ENCODE assay signal across 15 cellular contexts in genomic region chr6:130405549-130405948, GRCh38. TPM values are rescaled to one million over a fixed set of nuclear protein-coding genes. Genes with fewer than 3 reads are reported as not detected.
DNase-seq lines count a peak whose midpoint lies in the region; ATAC-seq, FAIRE-seq and TF ChIP-seq lines count a peak whose summit lies in the region.
"Had no signal": no experiment of that assay in that cellular context is flagged by ENCODE, and none has a peak within 500 bp of the region (broad histone marks: within the 10 kb centered on the region; RNA-seq: fewer than 3 reads in every experiment).

No MANE protein-coding gene starts in this region.

- no peaks in the 10 kb centered on the region for H3K9me1 ChIP-seq in keratinocyte (ENCODE audit: control insufficient read depth, extremely low read depth, insufficient read depth, low read length)

- no peak overlapping the region for H2AFZ ChIP-seq in DND-41 (ENCODE audit: low read depth, low read length)
- no peak overlapping the region for H2AFZ ChIP-seq in SK-N-SH (ENCODE audit: low read depth)
- H2AFZ ChIP-seq in keratinocyte (ENCODE audit: control insufficient read depth, low read length): no peak overlapping the region

- no peaks in the 10 kb centered on the region; the same call in none of the 2 replicates for H3K27me3 Mint-ChIP-seq in HFFc6 (ENCODE audit: insufficient read depth)
- H3K27me3 Mint-ChIP-seq in stimulated activated memory B cell treated with anti-CD40 and anti-IgM and Interleukin-4, amounts not matched to agents 10 μg/mL and 1 μg/mL and 100 μg/mL, for 72 hours: peaks cover 19% of the 10 kb centered on the region

- ATAC-seq in DND-41 (ENCODE audit: insufficient read depth, low read depth): peak; percentile 47; the same call in 1 of the 3 replicates
- no peak for ATAC-seq in stimulated activated memory B cell treated with anti-CD40 and anti-IgM and Interleukin-4, amounts not matched to agents 10 μg/mL and 1 μg/mL and 100 μg/mL, for 72 hours
- ATAC-seq: HepG2 had no signal

- H3K4me2 ChIP-seq in DND-41 (ENCODE audit: insufficient read depth, low read length) (no peak overlapping the region), SK-N-SH (peak overlapping the region; percentile 59), keratinocyte (ENCODE audit: control insufficient read depth, extremely low read depth, insufficient read depth, low read depth, low read length) (no peak overlapping the region)
- H3K4me2 ChIP-seq: BLaER1 had no signal

- H3K9me3 Mint-ChIP-seq in HFFc6: no peaks in the 10 kb centered on the region
- H3K9me3 Mint-ChIP-seq in stimulated activated memory B cell treated with anti-CD40 and anti-IgM and Interleukin-4, amounts not matched to agents 10 μg/mL and 1 μg/mL and 100 μg/mL, for 72 hours: no peaks in the 10 kb centered on the region

- H3K27me3 ChIP-seq in DND-41 (ENCODE audit: insufficient read depth, low read length, poor library complexity): no peaks in the 10 kb centered on the region
- no peaks in the 10 kb centered on the region for H3K27me3 ChIP-seq in SK-N-SH (ENCODE audit: insufficient read depth)
- no peaks in the 10 kb centered on the region for H3K27me3 ChIP-seq in keratinocyte (ENCODE audit: control insufficient read depth, extremely low read depth, insufficient read depth, low read length)
- H3K27me3 ChIP-seq in effector memory CD4-positive, alpha-beta T cell (replicated peaks; ENCODE audit: control insufficient read depth, insufficient read depth, low read length, poor library complexity, severe bottlenecking): no peaks in the 10 kb centered on the region
- H3K27me3 ChIP-seq: BLaER1 had no signal

- 23% methylated on average over 2 of the region's 2 CpGs for WGBS in SK-N-SH (ENCODE audit: low lambda C conversion rate)

- H3K4me3 Mint-ChIP-seq in HFFc6: peak overlapping the region; percentile 25
- no peak overlapping the region for H3K4me3 Mint-ChIP-seq in stimulated activated memory B cell treated with anti-CD40 and anti-IgM and Interleukin-4, amounts not matched to agents 10 μg/mL and 1 μg/mL and 100 μg/mL, for 72 hours

- POLR2A ChIA-PET in SK-N-SH (lab: Yijun Ruan, JAX): no interaction called here

- H3K36me3 Mint-ChIP-seq in HFFc6 (ENCODE audit: low read depth): peaks cover 60% of the 10 kb centered on the region
- H3K36me3 Mint-ChIP-seq in stimulated activated memory B cell treated with anti-CD40 and anti-IgM and Interleukin-4, amounts not matched to agents 10 μg/mL and 1 μg/mL and 100 μg/mL, for 72 hours: no peaks in the 10 kb centered on the region

- H3K9me2 ChIP-seq in SK-N-SH: no peaks in the 10 kb centered on the region

- H3K9me3 ChIP-seq in DND-41 (ENCODE audit: insufficient read depth, low read length, severe bottlenecking) (no peaks in the 10 kb centered on the region), SK-N-SH (no peaks in the 10 kb centered on the region), keratinocyte (ENCODE audit: control insufficient read depth, low read depth, low read length) (no peaks in the 10 kb centered on the region)
- no peaks in the 10 kb centered on the region for H3K9me3 ChIP-seq in effector memory CD4-positive, alpha-beta T cell (ENCODE audit: control insufficient read depth, low read length)
- H3K9me3 ChIP-seq: BLaER1 had no signal

- peaks cover 96% of the 10 kb centered on the region for H3K4me1 Mint-ChIP-seq in HFFc6 (ENCODE audit: low read depth)
- no peaks in the 10 kb centered on the region for H3K4me1 Mint-ChIP-seq in stimulated activated memory B cell treated with anti-CD40 and anti-IgM and Interleukin-4, amounts not matched to agents 10 μg/mL and 1 μg/mL and 100 μg/mL, for 72 hours

- TF ChIP-seq CTCF in DND-41 (IDR thresholded peaks at IDR 0.05; ENCODE audit: borderline replicate concordance, extremely low read depth, low read length, poor library complexity, severe bottlenecking): no peak
- no peak for TF ChIP-seq CTCF in HFFc6 (IDR thresholded peaks at IDR 0.05)
- TF ChIP-seq CTCF in SK-N-SH (IDR thresholded peaks at IDR 0.05): no peak
- no peak for TF ChIP-seq CTCF in keratinocyte (optimal IDR thresholded peaks at IDR 0.05 in 1 of 3, IDR thresholded peaks at IDR 0.05 in 1 of 3, conservative IDR thresholded peaks at IDR 0.05 in 1 of 3; ENCODE audit: extremely low read depth in 1 of 3, insufficient read depth in 2 of 3, low read length in 3 of 3)

- H3K4me1 ChIP-seq in DND-41 (ENCODE audit: insufficient read depth, low read length): no peaks in the 10 kb centered on the region; the same call in 1 of the 2 replicates
- H3K4me1 ChIP-seq in SK-N-SH (ENCODE audit: control insufficient read depth in 1 of 2, insufficient read depth in 2 of 2, low read depth in 1 of 2, low read length in 1 of 2): peaks cover 0 to 28% of the 10 kb centered on the region in 2 experiments; a peak in 1 of 4 replicates
- H3K4me1 ChIP-seq in keratinocyte (ENCODE audit: control insufficient read depth, extremely low read depth, insufficient read depth, low read length): peaks cover 3% of the 10 kb centered on the region
- H3K4me1 ChIP-seq in effector memory CD4-positive, alpha-beta T cell (ENCODE audit: control insufficient read depth, insufficient read depth, low read length, poor library complexity, severe bottlenecking): no peaks in the 10 kb centered on the region
- H3K4me1 ChIP-seq: BLaER1 had no signal

- DNase-seq in DND-41: no peak
- DNase-seq in HFFc6: no peak
- no peak for DNase-seq in SK-N-SH
- DNase-seq in keratinocyte (ENCODE audit: low read depth, low spot score): no peak
- DNase-seq in NCI-H2171 treated with DMSO at 0.1 percent for 48 hours (lab: John Stamatoyannopoulos, UW): no peak
- DNase-seq in effector memory CD4-positive, alpha-beta T cell: no peak
- no peak for DNase-seq in activated CD4-positive, alpha-beta T cell treated with anti-CD3 and anti-CD28 coated beads for 48 hours
- DNase-seq: DMS53, H7 had no signal

- H3K36me3 ChIP-seq in DND-41 (ENCODE audit: insufficient read depth, low read length) (no peaks in the 10 kb centered on the region), SK-N-SH (replicated peaks in 1 of 2; ENCODE audit: control insufficient read depth in 1 of 2, insufficient read depth in 2 of 2, low read length in 1 of 2) (peaks cover 0 to 25% of the 10 kb centered on the region in 2 experiments), keratinocyte (ENCODE audit: control insufficient read depth in 2 of 2, extremely low read depth in 1 of 2, insufficient read depth in 2 of 2, low read length in 2 of 2) (peaks cover 1 to 4% of the 10 kb centered on the region in 2 experiments)
- no peaks in the 10 kb centered on the region for H3K36me3 ChIP-seq in effector memory CD4-positive, alpha-beta T cell (ENCODE audit: control insufficient read depth, insufficient read depth, low read length)
- H3K36me3 ChIP-seq: BLaER1 had no signal

- dilution Hi-C loops in keratinocyte (cut with MboI; ENCODE audit: extremely low pct_ligation_motif_present, low sequenced_read_pairs): no loop called here

- H3K9ac ChIP-seq in DND-41 (ENCODE audit: low read depth, low read length) (no peak overlapping the region), SK-N-SH (0 out of 2 replicates have a peak overlapping the region, but pooled peaks have one; percentile 4), keratinocyte (ENCODE audit: control insufficient read depth, extremely low read depth, insufficient read depth, low read length) (no peak overlapping the region)
- H3K9ac ChIP-seq: BLaER1 had no signal

- no peak for TF ChIP-seq EP300 in SK-N-SH (IDR thresholded peaks at IDR 0.05; ENCODE audit: borderline replicate concordance in 1 of 2, low read depth in 1 of 2, low read length in 1 of 2)

- H3K4me3 ChIP-seq in DND-41 (ENCODE audit: low read depth in 1 of 2, low read length in 2 of 2): no peak overlapping the region
- H3K4me3 ChIP-seq in SK-N-SH (ENCODE audit: low read depth in 2 of 2, low read length in 1 of 2): peak overlapping the region in 1 of 2 experiments; percentile 18; a peak in 1 of 4 replicates
- H3K4me3 ChIP-seq in keratinocyte (ENCODE audit: control insufficient read depth in 2 of 3, extremely low read depth in 1 of 3, insufficient read depth in 2 of 3, low read depth in 1 of 3, low read length in 3 of 3): no peak overlapping the region
- H3K4me3 ChIP-seq in effector memory CD4-positive, alpha-beta T cell (ENCODE audit: insufficient read depth, low read depth, low read length, poor library complexity, severe bottlenecking): no peak overlapping the region
- H3K4me3 ChIP-seq: BLaER1 had no signal

- CTCF ChIA-PET in SK-N-SH (lab: Yijun Ruan, JAX): no interaction called here

- H3K27ac Mint-ChIP-seq in HFFc6: no peak overlapping the region
- H3K27ac Mint-ChIP-seq in stimulated activated memory B cell treated with anti-CD40 and anti-IgM and Interleukin-4, amounts not matched to agents 10 μg/mL and 1 μg/mL and 100 μg/mL, for 72 hours: no peak overlapping the region

- no peaks in the 10 kb centered on the region for H4K20me1 ChIP-seq in DND-41 (ENCODE audit: insufficient read depth, low read length)
- peaks cover 6% of the 10 kb centered on the region for H4K20me1 ChIP-seq in SK-N-SH (ENCODE audit: insufficient read depth)
- no peaks in the 10 kb centered on the region for H4K20me1 ChIP-seq in keratinocyte (ENCODE audit: control insufficient read depth, extremely low read depth, insufficient read depth, low read length)
- H4K20me1 ChIP-seq: BLaER1 had no signal

- TF ChIP-seq RAD21 in SK-N-SH (IDR thresholded peaks at IDR 0.05; ENCODE audit: low read length): no peak

- H3F3A ChIP-seq in SK-N-SH (replicated peaks; ENCODE audit: insufficient read depth): peaks cover 16% of the 10 kb centered on the region

- H3K27ac ChIP-seq in DND-41 (ENCODE audit: low read length) (no peak overlapping the region), SK-N-SH (ENCODE audit: low read depth in 2 of 2, low read length in 1 of 2) (peak overlapping the region in 1 of 2 experiments; percentile 23; a peak in 2 of 4 replicates), keratinocyte (ENCODE audit: control insufficient read depth, insufficient read depth, low read length) (no peak overlapping the region)
- H3K27ac ChIP-seq in effector memory CD4-positive, alpha-beta T cell (ENCODE audit: insufficient read depth, low read length, poor library complexity, severe bottlenecking): no peak overlapping the region
- H3K27ac ChIP-seq: 22Rv1, BLaER1 had no signal

- H3K79me2 ChIP-seq in DND-41 (ENCODE audit: insufficient read depth, low read length) (no peaks in the 10 kb centered on the region), SK-N-SH (ENCODE audit: insufficient read depth) (peaks cover 99% of the 10 kb centered on the region), keratinocyte (ENCODE audit: control insufficient read depth, insufficient read depth, low read length) (peaks cover 96% of the 10 kb centered on the region)

- FAIRE-seq in keratinocyte (lab: Jason Lieb, UNC): peak; percentile 5
- FAIRE-seq: HepG2, HTR-8/SVneo had no signal

RNA-seq across cellular contexts. Expression of gene TMEM200A, which starts 39.7 kb away (rescaled TPM):
- 100 to 1,000 TPM in 4 of 6 experiments, 10 to 100 TPM in 2; 78.0 to 131 (median 114) TPM for total RNA-seq in HFFc6 (2021; fragmentation: NEBNext Ultra II Directional; extraction: Animal tissue kit (Norgen Biotek cat#: 25700))
- polyA plus RNA-seq in SK-N-SH (2012; rRNA removed): 32.6 and 36.0 TPM in 2 replicates
- polyA plus RNA-seq in SK-N-SH (2012; cell fraction: cytosol; rRNA removed): 55.0 and 59.3 TPM in 2 replicates
- 16.4 and 26.1 TPM in 2 replicates for polyA plus RNA-seq in SK-N-SH (2012; cell fraction: nucleus; rRNA removed)
- 23.9 to 104 TPM (median 80.4 TPM) in 3 replicates for polyA plus RNA-seq in keratinocyte
- 9.3 TPM for polyA plus RNA-seq in keratinocyte (2011; ENCODE audit: low read depth)
- 25.4 and 42.1 TPM in 2 replicates for polyA plus RNA-seq in keratinocyte (2011; cell fraction: cytosol; rRNA removed)
- polyA plus RNA-seq in keratinocyte (2011; cell fraction: nucleus; rRNA removed): 49.6 and 62.1 TPM in 2 replicates
- polyA plus RNA-seq in keratinocyte (2012; ENCODE audit: low replicate concordance): 10.9 and 118 TPM in 2 replicates
- polyA minus RNA-seq in keratinocyte: 26.8 to 87.7 TPM (median 56.8 TPM) in 3 replicates
- 29.5 TPM for polyA minus RNA-seq in keratinocyte (2011; cell fraction: cytosol; rRNA and poly(A)+ RNA removed)
- 41.7 and 76.6 TPM in 2 replicates for polyA minus RNA-seq in keratinocyte (2011; cell fraction: nucleus; rRNA and poly(A)+ RNA removed)
- total RNA-seq: Daoy, HepG2 had no signal
